8 cellular contexts compared by ENCODE assay signal in the genomic region with DNA sequence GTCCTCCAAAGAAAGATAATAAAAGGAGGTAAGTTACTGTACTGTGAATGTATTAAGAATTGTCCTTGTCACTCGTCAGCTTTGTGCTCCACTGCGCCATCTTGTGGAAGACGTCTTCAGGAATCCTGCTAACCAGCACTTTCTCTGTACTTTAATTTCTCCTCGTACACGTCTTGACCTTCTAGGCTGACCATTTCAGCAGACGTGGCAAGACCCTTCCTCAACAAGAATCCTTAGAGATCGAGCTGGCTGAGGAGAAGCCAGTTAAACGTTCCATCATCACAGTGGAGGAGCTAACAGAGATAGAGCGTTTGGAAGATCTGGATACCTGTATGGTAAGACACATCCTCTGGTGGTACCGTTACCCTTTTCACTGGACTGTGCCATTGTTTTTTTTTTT.
DNase-seq lines count a peak whose midpoint lies in the region; ATAC-seq and TF ChIP-seq lines count a peak whose summit lies in the region.

No MANE protein-coding gene starts in this region.

- no peak overlapping the region for H3K4me3 ChIP-seq in H7 (ENCODE audit: insufficient read depth, low read depth, low read length)

- H3K27me3 ChIP-seq in H7 (ENCODE audit: control insufficient read depth, insufficient read depth, low read length) = no peaks in the 10 kb centered on the region

- TF ChIP-seq CTCF in chondrocyte (IDR thresholded peaks at IDR 0.05) = peak; percentile 97

- H3K4me3 Mint-ChIP-seq in chondrocyte (ENCODE audit: unreplicated experiment) = no peak overlapping the region

- H3K27ac Mint-ChIP-seq in chondrocyte (ENCODE audit: unreplicated experiment) = no peak overlapping the region

- no peaks in the 10 kb centered on the region for H3K36me3 ChIP-seq in H7 (replicated peaks; ENCODE audit: control insufficient read depth, insufficient read depth, low read length)

- no peaks in the 10 kb centered on the region for H3K9me3 Mint-ChIP-seq in chondrocyte (ENCODE audit: low read depth)

- ATAC-seq in left lobe of liver (peak; percentile 92), GM21360 (IDR thresholded peaks at IDR 0.05; ENCODE audit: unreplicated experiment) (no peak)

- H3K4me1 Mint-ChIP-seq in chondrocyte (ENCODE audit: low read depth) = peaks cover 3% of the 10 kb centered on the region

- no peaks in the 10 kb centered on the region for H3K27me3 Mint-ChIP-seq in chondrocyte (ENCODE audit: low read depth)

- H3K36me3 Mint-ChIP-seq in chondrocyte (ENCODE audit: low read depth) = peaks cover 2% of the 10 kb centered on the region

- DNase-seq in AG20443 (ENCODE audit: low spot score) (peak; percentile 72), H7 (peak; percentile 23), NCI-H446 (lab: John Stamatoyannopoulos, UW) (peak; percentile 69 to 70), chondrocyte (ENCODE audit: low spot score) (no peak), left lobe of liver (ENCODE audit: low spot score) (peak; percentile 74)
- DNase-seq in activated CD4-positive, alpha-beta T cell treated with anti-CD3 and anti-CD28 coated beads for 48 hours = peak; percentile 86
- DNase-seq in stimulated activated CD4-positive, alpha-beta T cell treated with anti-CD3 and anti-CD28 coated beads, Interleukin-4, amount 100 ng/mL, for 48 hours (ENCODE audit: low read depth in 2 of 2) = peak; percentile 74 to 82
